In genomic region chr5:151742870-151743294, GRCh38 we compare ENCODE assay signal across 8 cellular contexts. TPM values are rescaled to one million over a fixed set of nuclear protein-coding genes. Genes with fewer than 3 reads are reported as not detected.
DNase-seq lines count a peak whose midpoint lies in the region; ATAC-seq and TF ChIP-seq lines count a peak whose summit lies in the region.

No MANE protein-coding gene starts in this region.

- H3K4me3 ChIP-seq in adrenal gland (no peak overlapping the region), smooth muscle cell (no peak overlapping the region)

- intact Hi-C loops in adrenal gland (cut with DNase I) = loop anchor here (5.0 to 10.0 kb wide), 3 partner anchors 86 to 298 kb away; partner anchors contain the start of gene SLC36A1 (in 1 of the 2)
- intact Hi-C loops in left ventricle myocardium superior (cut with micrococcal nuclease) = loop anchor here (5.0 to 10.0 kb wide), 2 partner anchors 81 to 298 kb away; partner anchors contain the start of gene SLC36A1

- H3F3A ChIP-seq in smooth muscle cell (ENCODE audit: low read depth) = peaks cover 41% of the 10 kb centered on the region

- no peak for TF ChIP-seq POLR2A in adrenal gland (IDR thresholded peaks at IDR 0.05)

- H3K9ac ChIP-seq in smooth muscle cell (ENCODE audit: low read depth) = no peak overlapping the region

- H2AFZ ChIP-seq in smooth muscle cell (ENCODE audit: low read depth) = no peak overlapping the region

- H3K27me3 ChIP-seq in adrenal gland = no peaks in the 10 kb centered on the region
- H3K27me3 ChIP-seq in smooth muscle cell (ENCODE audit: low read depth) = no peaks in the 10 kb centered on the region

- ATAC-seq in left ventricle myocardium superior = no peak
- no peak for ATAC-seq in HG03442 (IDR thresholded peaks at IDR 0.05; ENCODE audit: unreplicated experiment)
- ATAC-seq in GM21360 (IDR thresholded peaks at IDR 0.05; ENCODE audit: unreplicated experiment) = no peak

- H3K27ac ChIP-seq in adrenal gland (no peak overlapping the region), smooth muscle cell (ENCODE audit: low read depth) (peak overlapping the region; percentile 97)

- H4K20me1 ChIP-seq in smooth muscle cell (ENCODE audit: low read depth) = no peaks in the 10 kb centered on the region

- H3K36me3 ChIP-seq in adrenal gland (replicated peaks in 1 of 2) (peaks cover 0 to 15% of the 10 kb centered on the region in 2 donors), smooth muscle cell (ENCODE audit: low read depth) (no peaks in the 10 kb centered on the region)

- peak; percentile 20 to 76 (median 60) for TF ChIP-seq CTCF in adrenal gland (IDR thresholded peaks at IDR 0.05)
- peak; percentile 76 for TF ChIP-seq CTCF in smooth muscle cell (IDR thresholded peaks at IDR 0.05; ENCODE audit: borderline replicate concordance, insufficient read depth, poor library complexity, severe bottlenecking)

- H3K9me3 ChIP-seq in adrenal gland (replicated peaks in 1 of 3) (no peaks in the 10 kb centered on the region), smooth muscle cell (replicated peaks; ENCODE audit: low read depth) (no peaks in the 10 kb centered on the region)

- DNase-seq in Caki2 (ENCODE audit: low read depth) (peak; percentile 63), HT-29 (ENCODE audit: low spot score) (peak; percentile 69), adrenal gland (peak; percentile 37 to 79 (median 51)), left ventricle myocardium superior (peak; percentile 43), smooth muscle cell (lab: John Stamatoyannopoulos, UW; ENCODE audit: unreplicated experiment) (no peak), epidermal melanocyte (ENCODE audit: insufficient read length, low spot score) (no peak)

- no peaks in the 10 kb centered on the region for H3K79me2 ChIP-seq in smooth muscle cell (ENCODE audit: low read depth)

- H3K4me1 ChIP-seq in adrenal gland (replicated peaks in 1 of 2) (peaks cover 26 to 44% of the 10 kb centered on the region in 2 donors), smooth muscle cell (ENCODE audit: low read depth) (peaks cover 18% of the 10 kb centered on the region)

- in situ Hi-C loops in Caki2 (cut with HindIII; ENCODE audit: low pct_unique_long_range_greater_than_20kb, low sequenced_read_pairs) = no loop called here

- WGBS in adrenal gland, 4 donors = 58 to 64% (median 63%) methylated on average over 7 of the region's 7 CpGs
- WGBS in smooth muscle cell (ENCODE audit: low lambda C conversion rate) = 51% methylated on average over 7 of the region's 7 CpGs

- no peak overlapping the region for H3K4me2 ChIP-seq in smooth muscle cell

RNA-seq across cellular contexts. Expression of gene ATOX1, which starts 15.5 kb away (rescaled TPM):
- total RNA-seq in Caki2 (2014; rRNA removed; shearing (Covaris generic); ENCODE audit: low replicate concordance) = 19.8 and 39.4 TPM in 2 replicates
- 43.6 and 55.2 TPM in 2 replicates for total RNA-seq in HT-29 (2014; rRNA removed; shearing (Covaris generic))
- total RNA-seq in adrenal gland = 100 to 1,000 TPM in 7 of 8 donors, 10 to 100 TPM in 1; 97.5 to 291 (median 137) TPM
- polyA plus RNA-seq in adrenal gland = 100 to 1,000 TPM; 125 to 213 (median 136) TPM
- 63.2 TPM for total RNA-seq in left ventricle myocardium superior
- total RNA-seq in smooth muscle cell = 73.3 and 84.3 TPM in 2 replicates
- polyA plus RNA-seq in smooth muscle cell = 315 and 337 TPM in 2 replicates

RNA-seq across cellular contexts. Expression of gene G3BP1, which starts 28.9 kb away (rescaled TPM):
- 55.1 and 91.9 TPM in 2 replicates for total RNA-seq in Caki2 (2014; rRNA removed; shearing (Covaris generic); ENCODE audit: low replicate concordance)
- total RNA-seq in HT-29 (2014; rRNA removed; shearing (Covaris generic)) = 134 TPM in 2 replicates
- 100 to 1,000 TPM in 5 of 8 donors, 10 to 100 TPM in 3; 61.4 to 167 (median 135) TPM for total RNA-seq in adrenal gland
- polyA plus RNA-seq in adrenal gland = 10 to 100 TPM; 11.5 to 90.3 (median 13.0) TPM
- total RNA-seq in left ventricle myocardium superior = 125 TPM
- total RNA-seq in smooth muscle cell = 96.8 and 99.4 TPM in 2 replicates
- polyA plus RNA-seq in smooth muscle cell = 63.2 and 69.5 TPM in 2 replicates

RNA-seq across cellular contexts. Expression of gene SPARC, which starts 56.2 kb away (rescaled TPM):
- total RNA-seq in Caki2 (2014; rRNA removed; shearing (Covaris generic); ENCODE audit: low replicate concordance) = 111 and 136 TPM in 2 replicates
- total RNA-seq in HT-29 (2014; rRNA removed; shearing (Covaris generic)) = not detected in 2 replicates
- total RNA-seq in adrenal gland = 1,000 to 10,000 TPM in 4 of 8 donors, 100 to 1,000 TPM in 4; 478 to 3,013 (median 1,213) TPM
- polyA plus RNA-seq in adrenal gland = 1,000 to 10,000 TPM in 1 of 3 donors, 100 to 1,000 TPM in 2; 145 to 2,674 (median 298) TPM
- 439 TPM for total RNA-seq in left ventricle myocardium superior
- total RNA-seq in smooth muscle cell = 7,113 and 8,137 TPM in 2 replicates
- polyA plus RNA-seq in smooth muscle cell = 13,534 and 19,518 TPM in 2 replicates

Comparison
In these comparisons a context has a peak if more than half of its experiments do, and no peak if none do; other contexts are left out.
1. DNase-seq: peak in Caki2 (single experiment), HT-29 (single experiment), adrenal gland (7 of 7) and left ventricle myocardium superior (single experiment); none in smooth muscle cell (single experiment) and epidermal melanocyte (single experiment).
2. RNA of gene SPARC, which starts 56.2 kb away (total RNA-seq): 7,113 to 8,137 TPM in smooth muscle cell, 478 to 3,013 TPM in adrenal gland, 439 TPM in left ventricle myocardium superior (single experiment) and 111 to 136 TPM in Caki2; not detected in HT-29; every median in the first group is over 100 times any median in the second.